Comparison of ENCODE assay signal across 19 cellular contexts in genomic region chr16:51849715-51850114, GRCh38.
"Had no signal": no experiment of that assay in that cellular context is flagged by ENCODE, and none has a peak within 500 bp of the region (broad histone marks: within the 10 kb centered on the region; RNA-seq: fewer than 3 reads in every experiment).

No MANE protein-coding gene starts in this region.

- H3K27ac ChIP-seq: breast epithelium, esophagus muscularis mucosa, foreskin keratinocyte, heart right ventricle, left ventricle myocardium inferior, tibial nerve had no signal

- H3K27me3 ChIP-seq: breast epithelium, esophagus muscularis mucosa, foreskin keratinocyte, heart right ventricle, tibial nerve had no signal

- H3K4me1 ChIP-seq: breast epithelium, esophagus muscularis mucosa, foreskin keratinocyte, heart right ventricle, left ventricle myocardium inferior, tibial nerve had no signal

- H3K36me3 ChIP-seq: breast epithelium, esophagus muscularis mucosa, heart right ventricle, left ventricle myocardium inferior, tibial nerve had no signal

- H3K4me3 ChIP-seq: breast epithelium, esophagus muscularis mucosa, heart right ventricle, left ventricle myocardium inferior, tibial nerve had no signal

- DNase-seq: activated CD4-positive, alpha-beta T cell treated with anti-CD3 and anti-CD28 coated beads for 1 hour; activated CD4-positive, alpha-beta T cell treated with anti-CD3 and anti-CD28 coated beads, Interleukin-2, amount 10 ng/mL, durations not matched to agents 7 days and 5 days; activated CD8-positive, alpha-beta T cell treated with anti-CD3 and anti-CD28 coated beads for 36 hours; activated naive CD8-positive, alpha-beta T cell treated with anti-CD3 and anti-CD28 coated beads, Interleukin-2, amount 50 U/mL, for 24 hours; activated T-cell treated with anti-CD3 and anti-CD28 coated beads, Interleukin-2, amount 50 U/mL, for 4 hours; central memory CD4-positive, alpha-beta T cell; foreskin keratinocyte; heart right ventricle; kidney glomerular epithelial cell; left ventricle myocardium inferior; naive B cell; right cardiac atrium; stimulated activated CD4-positive, alpha-beta T cell treated with anti-CD3 and anti-CD28 coated beads, Interleukin-2, amount 100 ng/mL, for 48 hours; stimulated activated naive CD4-positive, alpha-beta T cell treated with Interleukin-2 at 50 U/mL for 16 hours; T-helper 17 cell; T1000 had no signal
